In genomic region chr18:50654658-50655550, GRCh38 we compare ENCODE assay signal across 15 cellular contexts.
DNase-seq lines count a peak whose midpoint lies in the region; ATAC-seq and TF ChIP-seq lines count a peak whose summit lies in the region.
"Had no signal": no experiment of that assay in that cellular context is flagged by ENCODE, and none has a peak within 500 bp of the region (broad histone marks: within the 10 kb centered on the region; RNA-seq: fewer than 3 reads in every experiment).

No MANE protein-coding gene starts in this region.

- ATAC-seq in left colon (peak; percentile 70), GM19328 (IDR thresholded peaks at IDR 0.05; ENCODE audit: unreplicated experiment) (no peak), omental fat pad (ENCODE audit: low FRiP score) (no peak)
- ATAC-seq: activated CD8-positive, alpha-beta T cell treated with anti-CD3 and anti-CD28 coated beads, Interleukin-2, amount 10 ng/mL, durations not matched to agents 7 days and 5 days; stimulated activated effector memory CD8-positive, alpha-beta T cell treated with anti-CD3 and anti-CD28 coated beads, Interleukin-12 subunit alpha, Interleukin-12 subunit beta, amount 100 ng/mL, for 72 hours had no signal

- WGBS in prostate gland: 42% methylated on average over 17 of the region's 17 CpGs

- H3K27me3 ChIP-seq in dorsolateral prefrontal cortex: no peaks in the 10 kb centered on the region
- H3K27me3 ChIP-seq in prostate gland (replicated peaks; ENCODE audit: insufficient read depth): no peaks in the 10 kb centered on the region
- no peaks in the 10 kb centered on the region for H3K27me3 ChIP-seq in vagina
- H3K27me3 ChIP-seq in HAP-1 (ENCODE audit: low read depth): no peaks in the 10 kb centered on the region
- H3K27me3 ChIP-seq: SJSA1 had no signal

- H3K36me3 ChIP-seq in prostate gland: no peaks in the 10 kb centered on the region
- no peaks in the 10 kb centered on the region for H3K36me3 ChIP-seq in vagina
- H3K36me3 ChIP-seq in HAP-1 (replicated peaks): no peaks in the 10 kb centered on the region
- H3K36me3 ChIP-seq: SJSA1 had no signal

- in situ Hi-C loops in HAP-1 (cut with MboI; ENCODE audit: low sequenced_read_pairs): no loop called here

- intact Hi-C loops in dorsolateral prefrontal cortex (cut with DNase I) (no loop called here), left colon (cut with DNase I, micrococcal nuclease) (no loop called here), prostate gland (cut with DNase I) (loop anchor here (5.0 to 10.0 kb wide), 3 partner anchors 52 to 370 kb away; partner anchors contain the start of genes CXXC1 and MBD1), vagina (cut with DNase I) (no loop called here)

- H3K27ac ChIP-seq in dorsolateral prefrontal cortex (peak overlapping the region in 58 of 59 donors; percentile 46 to 96 (median 85)), prostate gland (peak overlapping the region; percentile 54 to 64), vagina (peak overlapping the region; percentile 25)
- H3K27ac ChIP-seq: SJSA1 had no signal

- TF ChIP-seq POLR2A in prostate gland (IDR thresholded peaks at IDR 0.05) (no peak), vagina (IDR thresholded peaks at IDR 0.05) (no peak)

- TF ChIP-seq CTCF in dorsolateral prefrontal cortex (IDR thresholded peaks at IDR 0.05 in 54 of 56, conservative IDR thresholded peaks at IDR 0.05 in 2 of 56; ENCODE audit: low read depth in 1 of 56, partially characterized antibody in 56 of 56) (no peak), prostate gland (IDR thresholded peaks at IDR 0.05) (no peak), vagina (IDR thresholded peaks at IDR 0.05) (no peak), omental fat pad (IDR thresholded peaks at IDR 0.05) (no peak)

- no peaks in the 10 kb centered on the region for H3K9me3 ChIP-seq in prostate gland
- H3K9me3 ChIP-seq in vagina: no peaks in the 10 kb centered on the region
- no peaks in the 10 kb centered on the region for H3K9me3 ChIP-seq in HAP-1
- H3K9me3 ChIP-seq: SJSA1 had no signal

- DNase-seq in dorsolateral prefrontal cortex (peak in 4 of 10 donors; percentile 40 to 95 (median 56)), left colon (no peak), prostate gland (ENCODE audit: low spot score) (no peak), vagina (ENCODE audit: extremely low spot score in 2 of 2) (no peak), HAP-1 (ENCODE audit: low spot score in 2 of 2) (no peak), omental fat pad (ENCODE audit: low spot score) (no peak)
- DNase-seq: activated CD8-positive, alpha-beta T cell treated with anti-CD3 and anti-CD28 coated beads, Interleukin-2, amount 10 ng/mL, durations not matched to agents 7 days and 5 days; CD4-positive, CD25-positive, alpha-beta regulatory T cell; EL; KG1; NCI-H146; stimulated activated CD4-positive, alpha-beta T cell treated with anti-CD3 and anti-CD28 coated beads, Interleukin-4, amount 100 ng/mL, for 24 hours had no signal

- H3K4me3 ChIP-seq in dorsolateral prefrontal cortex (peak overlapping the region in 11 of 59 donors; percentile 2 to 41 (median 17)), prostate gland (no peak overlapping the region), vagina (no peak overlapping the region), HAP-1 (no peak overlapping the region)
- H3K4me3 ChIP-seq: SJSA1 had no signal

- H3K4me1 ChIP-seq in prostate gland (replicated peaks): no peaks in the 10 kb centered on the region
- H3K4me1 ChIP-seq in vagina: no peaks in the 10 kb centered on the region
- H3K4me1 ChIP-seq in HAP-1: no peaks in the 10 kb centered on the region
- H3K4me1 ChIP-seq: SJSA1 had no signal

Comparison
In these comparisons a context has a peak if more than half of its experiments do, and no peak if none do; other contexts are left out.
1. H3K27ac ChIP-seq: peak in every context shown above with its lines; median percentile 85 in dorsolateral prefrontal cortex; 59 in prostate gland; 25 in vagina.